In the genomic region with DNA sequence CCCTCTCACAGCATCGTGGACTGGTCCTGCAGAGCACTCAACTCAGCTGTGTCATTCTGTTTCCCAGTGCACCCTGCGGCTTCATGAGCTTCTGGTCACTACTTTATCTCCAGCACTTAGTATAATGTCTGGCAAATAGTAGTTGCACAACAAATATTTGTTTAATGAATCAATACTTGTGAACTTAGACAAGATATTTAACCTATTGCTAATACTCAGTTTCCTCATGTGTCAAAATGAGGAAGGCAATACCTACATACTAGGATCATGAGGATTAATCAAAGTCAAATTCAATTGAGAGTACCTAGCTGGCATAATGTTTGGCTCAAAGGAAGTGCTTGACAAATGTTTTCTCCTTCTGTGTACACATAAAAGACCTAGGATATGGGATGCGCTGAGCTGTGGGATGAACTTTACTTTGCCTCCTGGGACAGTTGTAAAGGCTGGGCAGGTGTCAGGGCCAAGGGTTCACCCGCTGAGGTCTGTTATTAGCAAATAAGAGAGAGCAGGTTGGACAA, we compare ENCODE assay signal across 25 cellular contexts.
"Had no signal": no experiment of that assay in that cellular context is flagged by ENCODE, and none has a peak within 500 bp of the region (broad histone marks: within the 10 kb centered on the region; RNA-seq: fewer than 3 reads in every experiment).

No MANE protein-coding gene starts in this region.

- H3K36me3 ChIP-seq: ascending aorta, breast epithelium, esophagus squamous epithelium, gastroesophageal sphincter had no signal

- DNase-seq: activated CD4-positive, alpha-beta memory T cell treated with anti-CD3 and anti-CD28 coated beads, Interleukin-2, amount 10 ng/mL, durations not matched to agents 7 days and 5 days; activated CD4-positive, alpha-beta T cell treated with anti-CD3 and anti-CD28 coated beads for 1 hour; activated CD4-positive, alpha-beta T cell treated with anti-CD3 and anti-CD28 coated beads for 4 hours; activated CD4-positive, alpha-beta T cell treated with anti-CD3 and anti-CD28 coated beads, Interleukin-2, amount 10 ng/mL, durations not matched to agents 7 days and 5 days; activated CD4-positive, alpha-beta T cell treated with anti-CD3 and anti-CD28 coated beads, Interleukin-2, amount 50 U/mL, for 4 hours; activated CD8-positive, alpha-beta memory T cell treated with anti-CD3 and anti-CD28 coated beads, Interleukin-2, amount 50 U/mL, for 48 hours; activated gamma-delta T cell; activated naive CD4-positive, alpha-beta T cell; activated naive CD4-positive, alpha-beta T cell treated with anti-CD3 and anti-CD28 coated beads, Interleukin-2, amount 10 ng/mL, durations not matched to agents 7 days and 5 days; activated naive CD8-positive, alpha-beta T cell treated with anti-CD3 and anti-CD28 coated beads, Interleukin-2, amount 10 ng/mL, durations not matched to agents 7 days and 5 days; activated T-cell treated with anti-CD3 and anti-CD28 coated beads for 4 hours; activated T-cell treated with anti-CD3 and anti-CD28 coated beads, Interleukin-2, amount 50 U/mL, for 24 hours; activated T-cell treated with anti-CD3 and anti-CD28 coated beads, Interleukin-2, amount 50 U/mL, for 72 hours; dorsolateral prefrontal cortex; effector memory CD4-positive, alpha-beta T cell; endodermal cell; erythroblast; esophagus squamous epithelium; foreskin melanocyte; T-helper 2 cell had no signal

- H3K27ac ChIP-seq: ascending aorta, breast epithelium, coronary artery, dorsolateral prefrontal cortex, esophagus squamous epithelium, gastroesophageal sphincter, VCaP had no signal

- H3K27me3 ChIP-seq: ascending aorta, breast epithelium, esophagus squamous epithelium, gastroesophageal sphincter had no signal

- H3K9me3 ChIP-seq: ascending aorta, breast epithelium, esophagus squamous epithelium, gastroesophageal sphincter had no signal

- H3K4me3 ChIP-seq: ascending aorta, breast epithelium, coronary artery, dorsolateral prefrontal cortex, esophagus squamous epithelium, gastroesophageal sphincter had no signal

- H3K4me1 ChIP-seq: breast epithelium had no signal
